Comparison of ENCODE assay signal across 9 cellular contexts in the genomic region with DNA sequence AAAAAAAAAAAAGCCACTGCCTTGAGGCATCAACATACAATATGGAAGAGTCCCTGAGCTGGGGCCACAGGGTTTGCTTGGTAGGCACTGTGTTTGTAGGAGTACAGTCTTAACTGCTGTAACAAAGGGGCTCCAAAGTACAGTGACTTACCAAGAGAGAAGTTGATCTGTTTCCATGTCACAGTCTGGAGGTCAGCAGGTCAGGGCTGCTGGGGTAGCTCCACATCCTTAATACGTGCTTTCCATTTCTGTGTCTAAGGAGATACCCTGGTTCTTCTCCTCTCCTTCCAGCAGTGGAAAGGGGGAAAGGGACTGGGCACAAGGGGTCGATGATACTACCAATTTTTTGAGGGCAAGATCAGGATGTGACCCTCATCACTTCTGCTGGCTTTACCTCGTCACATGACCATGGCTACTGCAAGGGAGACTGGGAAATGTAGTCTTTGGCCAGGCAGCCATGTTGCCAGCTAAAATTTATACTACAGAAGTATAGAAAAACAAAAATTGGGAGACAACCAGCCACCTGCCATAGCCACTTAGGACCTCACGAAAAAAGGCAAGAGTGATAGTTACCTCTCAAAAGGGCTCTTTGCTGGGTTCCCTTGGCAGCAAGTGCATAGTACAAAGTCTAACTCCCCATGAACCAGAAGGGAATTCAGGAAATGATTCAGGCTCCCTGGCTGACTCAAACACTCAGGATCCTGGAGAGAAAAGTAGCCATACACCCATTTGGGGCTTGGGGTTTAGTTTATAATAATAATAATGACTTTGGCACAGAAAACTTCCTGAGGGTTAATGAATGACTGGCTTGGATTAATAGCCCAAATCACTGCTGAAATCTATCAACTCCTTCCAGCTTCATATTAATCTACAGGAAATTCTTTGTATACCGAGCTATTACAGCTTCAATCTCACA. TPM values are rescaled to one million over a fixed set of nuclear protein-coding genes. Genes with fewer than 3 reads are reported as not detected.
DNase-seq lines count a peak whose midpoint lies in the region; ATAC-seq and TF ChIP-seq lines count a peak whose summit lies in the region.
"Had no signal": no experiment of that assay in that cellular context is flagged by ENCODE, and none has a peak within 500 bp of the region (broad histone marks: within the 10 kb centered on the region; RNA-seq: fewer than 3 reads in every experiment).

No MANE protein-coding gene starts in this region.

- no peaks in the 10 kb centered on the region for H3K27me3 ChIP-seq in GM23248 (replicated peaks; ENCODE audit: insufficient read depth)

- peaks cover under 1% of the 10 kb centered on the region for H3K27me3 Mint-ChIP-seq in progenitor cell of endocrine pancreas

- H3K79me2 ChIP-seq in GM23248 (ENCODE audit: insufficient read depth), result no peaks in the 10 kb centered on the region

- H3K4me1 Mint-ChIP-seq in progenitor cell of endocrine pancreas (ENCODE audit: low read depth), result peaks cover 32% of the 10 kb centered on the region

- H3K36me3 ChIP-seq in GM23248 (ENCODE audit: low read depth), result no peaks in the 10 kb centered on the region

- DNase-seq in AG08395 (ENCODE audit: low spot score) (peak; percentile 68), GM23248 (peak; percentile 85), fibroblast of villous mesenchyme (ENCODE audit: low read depth) (peak; percentile 38), progenitor cell of endocrine pancreas (ENCODE audit: low spot score, unreplicated experiment) (no peak), NCI-H2081 treated with DMSO at 0.1 percent for 48 hours (lab: John Stamatoyannopoulos, UW) (no peak), posterior cingulate gyrus (no peak), NCI-H1048 (lab: John Stamatoyannopoulos, UW) (no peak)

- ATAC-seq in SK-N-SH treated with all-trans-retinoic acid at 6 μM for 48 hours, result peak; percentile 92

- peaks cover under 1% of the 10 kb centered on the region for H3K36me3 Mint-ChIP-seq in progenitor cell of endocrine pancreas (ENCODE audit: insufficient read depth)

- peak overlapping the region; percentile 61 for H3K4me2 ChIP-seq in GM23248 (ENCODE audit: unreplicated experiment)

- 46 to 52% methylated on average over 5 of the region's 5 CpGs for WGBS in GM23248 (ENCODE audit: low coverage in 1 of 2, low lambda C conversion rate in 2 of 2, missing lambda C conversion rate in 2 of 2), 2 experiments

- no peaks in the 10 kb centered on the region for H3K9me3 ChIP-seq in GM23248 (ENCODE audit: low read depth)

- no peak overlapping the region for H3K9ac ChIP-seq in GM23248

- H3K9me3 Mint-ChIP-seq in progenitor cell of endocrine pancreas (ENCODE audit: low read depth), result no peaks in the 10 kb centered on the region
- H3K9me3 Mint-ChIP-seq: dendritic cell treated with granulocyte-macrophage colony-stimulating factor and Interleukin-4, amounts not matched to agents 40 ng/mL and 50 ng/mL, for 4 days had no signal

- intact Hi-C loops in posterior cingulate gyrus (cut with DNase I), result no loop called here

- peaks cover 35% of the 10 kb centered on the region for H3K4me1 ChIP-seq in GM23248 (ENCODE audit: insufficient read depth)

- peak overlapping the region; percentile 48 for H3K27ac ChIP-seq in GM23248

- TF ChIP-seq CTCF in fibroblast of villous mesenchyme (IDR thresholded peaks at IDR 0.05; ENCODE audit: insufficient read depth, low read depth, low read length) (no peak), progenitor cell of endocrine pancreas (IDR thresholded peaks at IDR 0.05; ENCODE audit: unreplicated experiment) (no peak)

- H3K4me3 Mint-ChIP-seq in progenitor cell of endocrine pancreas (ENCODE audit: low read depth), result no peak overlapping the region
- H3K4me3 Mint-ChIP-seq: dendritic cell treated with granulocyte-macrophage colony-stimulating factor and Interleukin-4, amounts not matched to agents 40 ng/mL and 50 ng/mL, for 4 days had no signal

- H3K27ac Mint-ChIP-seq in progenitor cell of endocrine pancreas, result peak overlapping the region; percentile 79

- peak overlapping the region; percentile 35 for H3K4me3 ChIP-seq in GM23248
- no peak overlapping the region for H3K4me3 ChIP-seq in fibroblast of villous mesenchyme (ENCODE audit: low read depth, low read length)

- no peaks in the 10 kb centered on the region for H4K20me1 ChIP-seq in GM23248 (ENCODE audit: insufficient read depth)

- peak overlapping the region; percentile 72 for H2AFZ ChIP-seq in GM23248

- in situ Hi-C loops in GM23248 (cut with MboI), result no loop called here

- H3K9me2 ChIP-seq in GM23248 (ENCODE audit: insufficient read depth), result no peaks in the 10 kb centered on the region

- H3F3A ChIP-seq in GM23248 (ENCODE audit: insufficient read depth), result peaks cover 26% of the 10 kb centered on the region

TF ChIP-seq in SK-N-SH treated with all-trans-retinoic acid at 6 μM for 48 hours, 23 proteins besides CTCF, POLR2A, EP300 and RAD21 (continues in another document):
- TF ChIP-seq, protein P1, sequence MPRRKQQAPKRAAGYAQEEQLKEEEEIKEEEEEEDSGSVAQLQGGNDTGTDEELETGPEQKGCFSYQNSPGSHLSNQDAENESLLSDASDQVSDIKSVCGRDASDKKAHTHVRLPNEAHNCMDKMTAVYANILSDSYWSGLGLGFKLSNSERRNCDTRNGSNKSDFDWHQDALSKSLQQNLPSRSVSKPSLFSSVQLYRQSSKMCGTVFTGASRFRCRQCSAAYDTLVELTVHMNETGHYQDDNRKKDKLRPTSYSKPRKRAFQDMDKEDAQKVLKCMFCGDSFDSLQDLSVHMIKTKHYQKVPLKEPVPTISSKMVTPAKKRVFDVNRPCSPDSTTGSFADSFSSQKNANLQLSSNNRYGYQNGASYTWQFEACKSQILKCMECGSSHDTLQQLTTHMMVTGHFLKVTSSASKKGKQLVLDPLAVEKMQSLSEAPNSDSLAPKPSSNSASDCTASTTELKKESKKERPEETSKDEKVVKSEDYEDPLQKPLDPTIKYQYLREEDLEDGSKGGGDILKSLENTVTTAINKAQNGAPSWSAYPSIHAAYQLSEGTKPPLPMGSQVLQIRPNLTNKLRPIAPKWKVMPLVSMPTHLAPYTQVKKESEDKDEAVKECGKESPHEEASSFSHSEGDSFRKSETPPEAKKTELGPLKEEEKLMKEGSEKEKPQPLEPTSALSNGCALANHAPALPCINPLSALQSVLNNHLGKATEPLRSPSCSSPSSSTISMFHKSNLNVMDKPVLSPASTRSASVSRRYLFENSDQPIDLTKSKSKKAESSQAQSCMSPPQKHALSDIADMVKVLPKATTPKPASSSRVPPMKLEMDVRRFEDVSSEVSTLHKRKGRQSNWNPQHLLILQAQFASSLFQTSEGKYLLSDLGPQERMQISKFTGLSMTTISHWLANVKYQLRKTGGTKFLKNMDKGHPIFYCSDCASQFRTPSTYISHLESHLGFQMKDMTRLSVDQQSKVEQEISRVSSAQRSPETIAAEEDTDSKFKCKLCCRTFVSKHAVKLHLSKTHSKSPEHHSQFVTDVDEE (CRISPR knock-in tag; IDR thresholded peaks at IDR 0.05), result no peak
- TF ChIP-seq OSR1 (CRISPR knock-in tag; IDR thresholded peaks at IDR 0.05) (no peak), CSDC2 (CRISPR knock-in tag; IDR thresholded peaks at IDR 0.05) (no peak), ZNF565 (CRISPR knock-in tag; conservative IDR thresholded peaks at IDR 0.05; ENCODE audit: low read depth) (no peak), ARNTL (CRISPR knock-in tag; IDR thresholded peaks at IDR 0.05; ENCODE audit: borderline replicate concordance, low read depth) (no peak), PPARA (CRISPR knock-in tag; IDR thresholded peaks at IDR 0.05; ENCODE audit: borderline replicate concordance) (no peak), SNAI2 (CRISPR knock-in tag; IDR thresholded peaks at IDR 0.05) (no peak), ISL1 (CRISPR knock-in tag; IDR thresholded peaks at IDR 0.05) (no peak), TCF4 (CRISPR knock-in tag; IDR thresholded peaks at IDR 0.05; ENCODE audit: borderline replicate concordance) (no peak), ZC3H10 (CRISPR knock-in tag; IDR thresholded peaks at IDR 0.05) (no peak), BACH2 (CRISPR knock-in tag; IDR thresholded peaks at IDR 0.05; ENCODE audit: borderline replicate concordance) (no peak), RARB (CRISPR knock-in tag; IDR thresholded peaks at IDR 0.05) (no peak), ZFP3 (CRISPR knock-in tag; IDR thresholded peaks at IDR 0.05) (no peak), ZFP30 (CRISPR knock-in tag; IDR thresholded peaks at IDR 0.05) (no peak), TOX (CRISPR knock-in tag; IDR thresholded peaks at IDR 0.05; ENCODE audit: borderline replicate concordance) (no peak), GLIS3 (CRISPR knock-in tag; IDR thresholded peaks at IDR 0.05) (no peak)
- TF ChIP-seq, protein P2, sequence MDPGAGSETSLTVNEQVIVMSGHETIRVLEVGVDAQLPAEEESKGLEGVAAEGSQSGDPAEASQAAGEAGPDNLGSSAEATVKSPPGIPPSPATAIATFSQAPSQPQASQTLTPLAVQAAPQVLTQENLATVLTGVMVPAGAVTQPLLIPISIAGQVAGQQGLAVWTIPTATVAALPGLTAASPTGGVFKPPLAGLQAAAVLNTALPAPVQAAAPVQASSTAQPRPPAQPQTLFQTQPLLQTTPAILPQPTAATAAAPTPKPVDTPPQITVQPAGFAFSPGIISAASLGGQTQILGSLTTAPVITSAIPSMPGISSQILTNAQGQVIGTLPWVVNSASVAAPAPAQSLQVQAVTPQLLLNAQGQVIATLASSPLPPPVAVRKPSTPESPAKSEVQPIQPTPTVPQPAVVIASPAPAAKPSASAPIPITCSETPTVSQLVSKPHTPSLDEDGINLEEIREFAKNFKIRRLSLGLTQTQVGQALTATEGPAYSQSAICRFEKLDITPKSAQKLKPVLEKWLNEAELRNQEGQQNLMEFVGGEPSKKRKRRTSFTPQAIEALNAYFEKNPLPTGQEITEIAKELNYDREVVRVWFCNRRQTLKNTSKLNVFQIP (CRISPR knock-in tag; IDR thresholded peaks at IDR 0.05; ENCODE audit: borderline replicate concordance, low read depth), result no peak
- TF ChIP-seq, protein P3, sequence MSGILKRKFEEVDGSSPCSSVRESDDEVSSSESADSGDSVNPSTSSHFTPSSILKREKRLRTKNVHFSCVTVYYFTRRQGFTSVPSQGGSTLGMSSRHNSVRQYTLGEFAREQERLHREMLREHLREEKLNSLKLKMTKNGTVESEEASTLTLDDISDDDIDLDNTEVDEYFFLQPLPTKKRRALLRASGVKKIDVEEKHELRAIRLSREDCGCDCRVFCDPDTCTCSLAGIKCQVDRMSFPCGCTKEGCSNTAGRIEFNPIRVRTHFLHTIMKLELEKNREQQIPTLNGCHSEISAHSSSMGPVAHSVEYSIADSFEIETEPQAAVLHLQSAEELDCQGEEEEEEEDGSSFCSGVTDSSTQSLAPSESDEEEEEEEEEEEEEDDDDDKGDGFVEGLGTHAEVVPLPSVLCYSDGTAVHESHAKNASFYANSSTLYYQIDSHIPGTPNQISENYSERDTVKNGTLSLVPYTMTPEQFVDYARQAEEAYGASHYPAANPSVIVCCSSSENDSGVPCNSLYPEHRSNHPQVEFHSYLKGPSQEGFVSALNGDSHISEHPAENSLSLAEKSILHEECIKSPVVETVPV (CRISPR knock-in tag; IDR thresholded peaks at IDR 0.05), result no peak

RNA-seq across cellular contexts. Expression of a gene that starts 52.7 kb away (rescaled TPM):
- 91.4 and 122 TPM in 2 replicates for total RNA-seq in GM23248 (2014; rRNA removed; shearing (Covaris generic))
- polyA plus RNA-seq in GM23248 (2016; fragmentation: Nextera tagmentation; extraction: Ambion mirVana), result 236 and 237 TPM in 2 replicates
- total RNA-seq in fibroblast of villous mesenchyme (114 and 135 TPM in 2 replicates), progenitor cell of endocrine pancreas (191 and 193 TPM in 2 replicates)

Comparison
In these comparisons a context has a peak if more than half of its experiments do, and no peak if none do; other contexts are left out.
1. DNase-seq: peak in AG08395 (single experiment), GM23248 (single experiment) and fibroblast of villous mesenchyme (single experiment); none in progenitor cell of endocrine pancreas (single experiment), NCI-H2081 treated with DMSO at 0.1 percent for 48 hours (single experiment), posterior cingulate gyrus (0 of 10) and NCI-H1048 (single experiment).